ENCODE assay signal across 7 cellular contexts in genomic region chr2:75219213-75219612, GRCh38. TPM values are rescaled to one million over a fixed set of nuclear protein-coding genes. Genes with fewer than 3 reads are reported as not detected.
"Had no signal": no experiment of that assay in that cellular context is flagged by ENCODE, and none has a peak within 500 bp of the region (broad histone marks: within the 10 kb centered on the region; RNA-seq: fewer than 3 reads in every experiment).

No MANE protein-coding gene starts in this region.

RNA-seq across cellular contexts. Expression of gene TACR1, which starts 19.9 kb away (rescaled TPM):
- total RNA-seq: dermis blood vessel endothelial cell, endothelial cell of umbilical vein, epithelial cell of proximal tubule, fibroblast of villous mesenchyme, foreskin keratinocyte, kidney epithelial cell, lung microvascular endothelial cell had no signal
